8 cellular contexts compared by ENCODE assay signal in genomic region chr10:73780966-73781365, GRCh38. TPM values are rescaled to one million over a fixed set of nuclear protein-coding genes. Genes with fewer than 3 reads are reported as not detected.
A peak's percentile ranks its signal among the peaks of the same experiment; 100 is the strongest.
DNase-seq lines count a peak whose midpoint lies in the region; ATAC-seq, FAIRE-seq and TF ChIP-seq lines count a peak whose summit lies in the region.

No MANE protein-coding gene starts in this region.

- H3K36me3 ChIP-seq in kidney (ENCODE audit: control insufficient read depth in 1 of 2, insufficient read depth in 2 of 2, low read length in 2 of 2), result no peaks in the 10 kb centered on the region
- no peaks in the 10 kb centered on the region for H3K36me3 ChIP-seq in testis (ENCODE audit: low read depth, missing control alignments)

- H3K27ac ChIP-seq in kidney (ENCODE audit: low read depth in 2 of 2, low read length in 2 of 2), result no peak overlapping the region
- no peak overlapping the region for H3K27ac ChIP-seq in testis

- no peaks in the 10 kb centered on the region for H3K9me3 ChIP-seq in kidney (ENCODE audit: control insufficient read depth in 1 of 2, low read length in 2 of 2)
- H3K9me3 ChIP-seq in testis, result no peaks in the 10 kb centered on the region

- POLR2A ChIA-PET in activated CD4-positive, alpha-beta T cell treated with anti-CD3 and anti-CD28 coated beads for 36 hours (lab: Charles Lee), result interaction anchor here (1.1 to 1.8 kb wide), 3 partner anchors 11 to 30 kb away, joined by 3 to 5 read pairs (median 3); no protein-coding TSS in a partner anchor

- TF ChIP-seq CTCF in kidney (IDR thresholded peaks at IDR 0.05; ENCODE audit: borderline replicate concordance, extremely low read depth, insufficient read depth), result no peak
- TF ChIP-seq CTCF in testis (IDR thresholded peaks at IDR 0.05), result no peak

- ATAC-seq in activated CD4-positive, alpha-beta T cell treated with anti-CD3 and anti-CD28 coated beads for 36 hours, result no peak
- no peak for ATAC-seq in HG03097 (IDR thresholded peaks at IDR 0.05; ENCODE audit: low FRiP score, unreplicated experiment)

- peak overlapping the region; percentile 61 for H3K27ac Mint-ChIP-seq in activated CD4-positive, alpha-beta T cell treated with anti-CD3 and anti-CD28 coated beads for 36 hours
- peak overlapping the region; percentile 49 for H3K27ac Mint-ChIP-seq in activated T-helper 2 cell treated with anti-CD3 and anti-CD28 coated beads, Interferon-gamma antibody, Interleukin-2, Interleukin-4, amounts not matched to agents 10 μg/mL and 5 μg/mL and 100 μg/mL, durations not matched to agents 14 hours and 24 hours and 36 hours

- H3K4me3 ChIP-seq in kidney (ENCODE audit: low read length in 2 of 2), result peak overlapping the region; percentile 89 to 92
- peak overlapping the region; percentile 87 to 97 for H3K4me3 ChIP-seq in testis

- TF ChIP-seq POLR2A in testis (IDR thresholded peaks at IDR 0.05), result no peak

- peaks cover 47% of the 10 kb centered on the region for H3K4me1 Mint-ChIP-seq in activated CD4-positive, alpha-beta T cell treated with anti-CD3 and anti-CD28 coated beads for 36 hours
- H3K4me1 Mint-ChIP-seq in activated T-helper 2 cell treated with anti-CD3 and anti-CD28 coated beads, Interferon-gamma antibody, Interleukin-2, Interleukin-4, amounts not matched to agents 10 μg/mL and 5 μg/mL and 100 μg/mL, durations not matched to agents 14 hours and 24 hours and 36 hours (ENCODE audit: low read depth), result peaks cover 40% of the 10 kb centered on the region

- H3K9ac ChIP-seq in kidney (ENCODE audit: low read length in 2 of 2), result peak overlapping the region; percentile 52 to 81

- 17 to 21% methylated on average over 11 of the region's 11 CpGs for WGBS in testis, 2 donors

- peak; percentile 34 for DNase-seq in activated CD4-positive, alpha-beta T cell treated with anti-CD3 and anti-CD28 coated beads for 36 hours
- no peak for DNase-seq in activated CD4-positive, alpha-beta T cell treated with anti-CD3 and anti-CD28 coated beads, Interleukin-2, amount 50 U/mL, for 1 hour
- DNase-seq in activated T-helper 2 cell treated with anti-CD3 and anti-CD28 coated beads, Interferon-gamma antibody, Interleukin-2, Interleukin-4, amounts not matched to agents 10 μg/mL and 5 μg/mL and 100 μg/mL, durations not matched to agents 14 hours and 24 hours and 36 hours (ENCODE audit: low spot score), result no peak
- DNase-seq in kidney, result no peak
- no peak for DNase-seq in testis
- no peak for DNase-seq in SKM-1 treated with dmso at 0.1 percent for 144 hours (lab: John Stamatoyannopoulos, UW; ENCODE audit: unreplicated experiment)
- no peak for DNase-seq in activated effector memory CD4-positive, alpha-beta T cell treated with anti-CD3 and anti-CD28 coated beads, Interleukin-2, amount 50 U/mL, for 16 hours

- intact Hi-C loops in activated CD4-positive, alpha-beta T cell treated with anti-CD3 and anti-CD28 coated beads for 36 hours (cut with DNase I, micrococcal nuclease), result loop anchor here (1.0 to 10.0 kb wide), 3 partner anchors 9 to 1334 kb away; partner anchors contain the start of gene SAMD8 (in 1 of the 2)
- intact Hi-C loops in activated T-helper 2 cell treated with anti-CD3 and anti-CD28 coated beads, Interferon-gamma antibody, Interleukin-2, Interleukin-4, amounts not matched to agents 10 μg/mL and 5 μg/mL and 100 μg/mL, durations not matched to agents 14 hours and 24 hours and 36 hours (cut with micrococcal nuclease), result loop anchor here (10.0 kb wide), 4 partner anchors 94 to 1334 kb away; partner anchors contain the start of genes CAMK2G and SAMD8
- intact Hi-C loops in kidney (cut with DNase I), result no loop called here
- intact Hi-C loops in testis (cut with DNase I; ENCODE audit: low total_unique reads), result no loop called here

- peak overlapping the region; percentile 82 for H3K4me3 Mint-ChIP-seq in activated CD4-positive, alpha-beta T cell treated with anti-CD3 and anti-CD28 coated beads for 36 hours
- peak overlapping the region; percentile 99 for H3K4me3 Mint-ChIP-seq in activated T-helper 2 cell treated with anti-CD3 and anti-CD28 coated beads, Interferon-gamma antibody, Interleukin-2, Interleukin-4, amounts not matched to agents 10 μg/mL and 5 μg/mL and 100 μg/mL, durations not matched to agents 14 hours and 24 hours and 36 hours (ENCODE audit: low read depth)

- H3K27me3 Mint-ChIP-seq in activated CD4-positive, alpha-beta T cell treated with anti-CD3 and anti-CD28 coated beads for 36 hours, result no peaks in the 10 kb centered on the region
- no peaks in the 10 kb centered on the region for H3K27me3 Mint-ChIP-seq in activated T-helper 2 cell treated with anti-CD3 and anti-CD28 coated beads, Interferon-gamma antibody, Interleukin-2, Interleukin-4, amounts not matched to agents 10 μg/mL and 5 μg/mL and 100 μg/mL, durations not matched to agents 14 hours and 24 hours and 36 hours (ENCODE audit: low read depth)

- FAIRE-seq in kidney (lab: Jason Lieb, UNC), result no peak

- CTCF ChIA-PET in activated CD4-positive, alpha-beta T cell treated with anti-CD3 and anti-CD28 coated beads for 36 hours (lab: Charles Lee), result interaction anchor here (0.6 to 2.0 kb wide), 4 partner anchors 9 to 98 kb away, joined by 3 to 22 read pairs (median 4); a partner anchor contains a TSS

- H3K4me1 ChIP-seq in kidney (ENCODE audit: control insufficient read depth in 1 of 2, insufficient read depth in 1 of 2, low read depth in 1 of 2, low read length in 2 of 2) (peaks cover 3 to 11% of the 10 kb centered on the region in 2 donors), testis (peaks cover 11% of the 10 kb centered on the region)

- H3K9me3 Mint-ChIP-seq in activated CD4-positive, alpha-beta T cell treated with anti-CD3 and anti-CD28 coated beads for 36 hours (ENCODE audit: low read depth), result no peaks in the 10 kb centered on the region
- no peaks in the 10 kb centered on the region for H3K9me3 Mint-ChIP-seq in activated T-helper 2 cell treated with anti-CD3 and anti-CD28 coated beads, Interferon-gamma antibody, Interleukin-2, Interleukin-4, amounts not matched to agents 10 μg/mL and 5 μg/mL and 100 μg/mL, durations not matched to agents 14 hours and 24 hours and 36 hours

- H3K36me3 Mint-ChIP-seq in activated CD4-positive, alpha-beta T cell treated with anti-CD3 and anti-CD28 coated beads for 36 hours (ENCODE audit: low read depth), result peaks cover 22% of the 10 kb centered on the region
- H3K36me3 Mint-ChIP-seq in activated T-helper 2 cell treated with anti-CD3 and anti-CD28 coated beads, Interferon-gamma antibody, Interleukin-2, Interleukin-4, amounts not matched to agents 10 μg/mL and 5 μg/mL and 100 μg/mL, durations not matched to agents 14 hours and 24 hours and 36 hours (ENCODE audit: low read depth), result peaks cover 44% of the 10 kb centered on the region

- no peaks in the 10 kb centered on the region for H3K27me3 ChIP-seq in testis

RNA-seq across cellular contexts. Expression of gene CHCHD1, which starts 0.9 kb away (rescaled TPM):
- 10 to 100 TPM; 12.7 to 37.1 TPM for total RNA-seq in activated CD4-positive, alpha-beta T cell treated with anti-CD3 and anti-CD28 coated beads for 36 hours
- 33.0 and 35.2 TPM in 2 replicates for total RNA-seq in activated T-helper 2 cell treated with anti-CD3 and anti-CD28 coated beads, Interferon-gamma antibody, Interleukin-2, Interleukin-4, amounts not matched to agents 10 μg/mL and 5 μg/mL and 100 μg/mL, durations not matched to agents 14 hours and 24 hours and 36 hours
- total RNA-seq in kidney (23.4 TPM), testis (10 to 100 TPM; 27.9 to 31.3 TPM)
- polyA plus RNA-seq in kidney (ENCODE audit: insufficient read depth, low read depth, low replicate concordance) (105 TPM), testis (ENCODE audit: insufficient read depth, low read depth, low replicate concordance) (37.4 TPM)

RNA-seq across cellular contexts. Expression of gene ZSWIM8, which starts 4.4 kb away (rescaled TPM):
- 10 to 100 TPM; 40.1 to 67.3 TPM for total RNA-seq in activated CD4-positive, alpha-beta T cell treated with anti-CD3 and anti-CD28 coated beads for 36 hours
- 50.0 and 55.3 TPM in 2 replicates for total RNA-seq in activated T-helper 2 cell treated with anti-CD3 and anti-CD28 coated beads, Interferon-gamma antibody, Interleukin-2, Interleukin-4, amounts not matched to agents 10 μg/mL and 5 μg/mL and 100 μg/mL, durations not matched to agents 14 hours and 24 hours and 36 hours
- total RNA-seq in kidney (91.8 TPM), testis (100 to 1,000 TPM; 192 to 289 TPM)
- polyA plus RNA-seq in kidney (ENCODE audit: insufficient read depth, low read depth, low replicate concordance) (96.7 TPM), testis (ENCODE audit: insufficient read depth, low read depth, low replicate concordance) (204 TPM)

RNA-seq across cellular contexts. Expression of gene NDST2, which starts 30.4 kb away (rescaled TPM):
- 10 to 100 TPM; 54.7 to 65.0 TPM for total RNA-seq in activated CD4-positive, alpha-beta T cell treated with anti-CD3 and anti-CD28 coated beads for 36 hours
- total RNA-seq in activated T-helper 2 cell treated with anti-CD3 and anti-CD28 coated beads, Interferon-gamma antibody, Interleukin-2, Interleukin-4, amounts not matched to agents 10 μg/mL and 5 μg/mL and 100 μg/mL, durations not matched to agents 14 hours and 24 hours and 36 hours, result 46.5 and 46.9 TPM in 2 replicates
- total RNA-seq in kidney (42.6 TPM), testis (10 to 100 TPM; 46.7 to 60.9 TPM)
- polyA plus RNA-seq in kidney (ENCODE audit: insufficient read depth, low read depth, low replicate concordance) (11.7 TPM), testis (ENCODE audit: insufficient read depth, low read depth, low replicate concordance) (37.2 TPM)

RNA-seq across cellular contexts. Expression of gene SEC24C, which starts 36.8 kb away (rescaled TPM):
- total RNA-seq in activated CD4-positive, alpha-beta T cell treated with anti-CD3 and anti-CD28 coated beads for 36 hours, result 10 to 100 TPM; 84.6 to 88.2 TPM
- 119 TPM in 2 replicates for total RNA-seq in activated T-helper 2 cell treated with anti-CD3 and anti-CD28 coated beads, Interferon-gamma antibody, Interleukin-2, Interleukin-4, amounts not matched to agents 10 μg/mL and 5 μg/mL and 100 μg/mL, durations not matched to agents 14 hours and 24 hours and 36 hours
- 66.9 TPM for total RNA-seq in kidney
- 39.2 TPM for polyA plus RNA-seq in kidney (ENCODE audit: insufficient read depth, low read depth, low replicate concordance)
- 10 to 100 TPM; 77.8 to 82.0 TPM for total RNA-seq in testis
- polyA plus RNA-seq in testis (ENCODE audit: insufficient read depth, low read depth, low replicate concordance), result 92.4 TPM

Comparison
In these comparisons a context has a peak if more than half of its experiments do, and no peak if none do; other contexts are left out.
1. intact Hi-C loops: an anchor here in activated CD4-positive, alpha-beta T cell treated with anti-CD3 and anti-CD28 coated beads for 36 hours (1.0 to 10.0 kb wide) and activated T-helper 2 cell treated with anti-CD3 and anti-CD28 coated beads, Interferon-gamma antibody, Interleukin-2, Interleukin-4, amounts not matched to agents 10 μg/mL and 5 μg/mL and 100 μg/mL, durations not matched to agents 14 hours and 24 hours and 36 hours (10.0 kb wide); none called in kidney and testis.